8 cellular contexts compared by ENCODE assay signal in the genomic region with DNA sequence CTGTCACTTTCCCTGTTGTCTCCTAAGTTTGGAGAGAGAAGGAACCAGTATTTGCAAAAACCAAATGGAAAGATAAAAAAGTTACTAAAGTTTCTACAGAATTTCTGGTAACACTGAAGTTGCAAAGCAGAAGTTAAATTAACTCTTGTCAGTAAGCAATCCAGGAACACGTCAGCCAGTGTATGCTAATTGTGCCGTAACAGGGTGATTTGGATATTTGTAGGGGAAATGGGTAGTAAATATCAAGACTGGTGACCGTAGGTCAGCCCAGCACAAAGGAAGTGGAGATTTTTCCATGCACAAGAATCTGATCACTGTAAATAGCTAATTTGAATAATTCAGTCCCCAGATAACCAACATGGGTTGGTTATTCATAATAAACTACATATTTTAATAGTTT. TPM values are rescaled to one million over a fixed set of nuclear protein-coding genes. Genes with fewer than 3 reads are reported as not detected.
DNase-seq lines count a peak whose midpoint lies in the region; ATAC-seq and TF ChIP-seq lines count a peak whose summit lies in the region.

No MANE protein-coding gene starts in this region.

- H3K4me1 ChIP-seq in right atrium auricular region (peaks cover 0 to 63% of the 10 kb centered on the region in 2 donors), esophagus (ENCODE audit: control insufficient read depth in 2 of 2, insufficient read depth in 2 of 2, low read length in 1 of 2) (no peaks in the 10 kb centered on the region), rectal smooth muscle tissue (ENCODE audit: control insufficient read depth, insufficient read depth, low read length) (peaks cover 37% of the 10 kb centered on the region)

- H3K27me3 ChIP-seq in right atrium auricular region, result no peaks in the 10 kb centered on the region
- H3K27me3 ChIP-seq in esophagus (ENCODE audit: control insufficient read depth in 1 of 2, insufficient read depth in 2 of 2, low read length in 2 of 2), result no peaks in the 10 kb centered on the region
- no peaks in the 10 kb centered on the region for H3K27me3 ChIP-seq in rectal smooth muscle tissue (ENCODE audit: control insufficient read depth, insufficient read depth, low read length)

- H3K36me3 ChIP-seq in right atrium auricular region, result peaks cover 25% of the 10 kb centered on the region
- peaks cover 39% of the 10 kb centered on the region for H3K36me3 ChIP-seq in SK-N-MC (ENCODE audit: insufficient read depth, low read length)
- no peaks in the 10 kb centered on the region for H3K36me3 ChIP-seq in esophagus (ENCODE audit: control insufficient read depth in 2 of 2, insufficient read depth in 2 of 2, low read length in 1 of 2)
- H3K36me3 ChIP-seq in rectal smooth muscle tissue (ENCODE audit: control insufficient read depth, insufficient read depth, low read length), result peaks cover 16% of the 10 kb centered on the region

- no peak for ATAC-seq in left cardiac atrium

- H3K4me3 ChIP-seq in right atrium auricular region, result peak overlapping the region; percentile 91 to 96
- peak overlapping the region; percentile 97 for H3K4me3 ChIP-seq in SK-N-MC
- H3K4me3 ChIP-seq in esophagus (ENCODE audit: low read depth in 1 of 2, low read length in 2 of 2), result peak overlapping the region; percentile 32 to 99
- H3K4me3 ChIP-seq in rectal smooth muscle tissue (ENCODE audit: low read length), result peak overlapping the region; percentile 99

- H3K27ac ChIP-seq in right atrium auricular region, result peak overlapping the region; percentile 100
- peak overlapping the region; percentile 98 for H3K27ac ChIP-seq in SK-N-MC
- peak overlapping the region in 1 of 2 donors; percentile 99 for H3K27ac ChIP-seq in esophagus (ENCODE audit: low read depth in 2 of 2, low read length in 1 of 2)
- peak overlapping the region; percentile 98 for H3K27ac ChIP-seq in rectal smooth muscle tissue (ENCODE audit: low read depth, low read length)

- DNase-seq in right atrium auricular region (ENCODE audit: low spot score), result no peak
- DNase-seq in left cardiac atrium, result no peak
- DNase-seq in SK-N-MC (ENCODE audit: low read depth, low spot score), result no peak
- no peak for DNase-seq in ureter (ENCODE audit: low spot score)
- no peak for DNase-seq in NCI-H82 treated with DMSO at 0.1 percent for 48 hours (lab: John Stamatoyannopoulos, UW; ENCODE audit: unreplicated experiment)
- no peak for DNase-seq in activated gamma-delta T cell (lab: John Stamatoyannopoulos, UW)

- TF ChIP-seq CTCF in right atrium auricular region (IDR thresholded peaks at IDR 0.05), result no peak

- WGBS in esophagus, 2 donors, result 1 to 11% methylated on average over 3 of the region's 3 CpGs

- intact Hi-C loops in left cardiac atrium (cut with DNase I), result loop anchor here in 1 of 2 donors (5.0 kb wide), 1 partner anchor 68 kb away; a partner anchor contains a TSS

- H3K9ac ChIP-seq in SK-N-MC (ENCODE audit: insufficient read length) (peak overlapping the region; percentile 98), rectal smooth muscle tissue (ENCODE audit: low read length) (peak overlapping the region; percentile 99)

- H3K9me3 ChIP-seq in right atrium auricular region (no peaks in the 10 kb centered on the region), SK-N-MC (ENCODE audit: low read depth, low read length) (no peaks in the 10 kb centered on the region), esophagus (ENCODE audit: control insufficient read depth in 2 of 2, insufficient read depth in 1 of 2, low read depth in 1 of 2, low read length in 1 of 2) (no peaks in the 10 kb centered on the region)

RNA-seq across cellular contexts. Expression of a gene that starts 2.3 kb away (rescaled TPM):
- 10 to 100 TPM; 31.1 to 38.1 TPM for total RNA-seq in right atrium auricular region
- 10 to 100 TPM; 23.7 to 42.4 TPM for total RNA-seq in left cardiac atrium
- 10 to 100 TPM; 17.5 to 26.2 TPM for polyA plus RNA-seq in esophagus
- total RNA-seq in ureter, result 52.8 TPM

RNA-seq across cellular contexts. Expression of a gene that starts 23.5 kb away (rescaled TPM):
- total RNA-seq in right atrium auricular region (not detected), left cardiac atrium (not detected), ureter (not detected)
- under 1 TPM; 0.20 to 0.24 TPM for polyA plus RNA-seq in esophagus
